1 cellular context compared by ENCODE assay signal in genomic region chr1:209849388-209849787, GRCh38.
TF ChIP-seq lines count a peak whose summit lies in the region.

No MANE protein-coding gene starts in this region.

TF ChIP-seq in IMR-90, 13 proteins besides CTCF, POLR2A, EP300 and RAD21 (continued from another document):
- TF ChIP-seq, protein P1, sequence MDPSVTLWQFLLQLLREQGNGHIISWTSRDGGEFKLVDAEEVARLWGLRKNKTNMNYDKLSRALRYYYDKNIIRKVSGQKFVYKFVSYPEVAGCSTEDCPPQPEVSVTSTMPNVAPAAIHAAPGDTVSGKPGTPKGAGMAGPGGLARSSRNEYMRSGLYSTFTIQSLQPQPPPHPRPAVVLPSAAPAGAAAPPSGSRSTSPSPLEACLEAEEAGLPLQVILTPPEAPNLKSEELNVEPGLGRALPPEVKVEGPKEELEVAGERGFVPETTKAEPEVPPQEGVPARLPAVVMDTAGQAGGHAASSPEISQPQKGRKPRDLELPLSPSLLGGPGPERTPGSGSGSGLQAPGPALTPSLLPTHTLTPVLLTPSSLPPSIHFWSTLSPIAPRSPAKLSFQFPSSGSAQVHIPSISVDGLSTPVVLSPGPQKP (IDR thresholded peaks at IDR 0.05; ENCODE audit: borderline replicate concordance, low read depth, low read length), result no peak
TF ChIP-seq in IMR-90: peak in this region for 0.
